Comparison of ENCODE assay signal across 1 cellular context in the genomic region with DNA sequence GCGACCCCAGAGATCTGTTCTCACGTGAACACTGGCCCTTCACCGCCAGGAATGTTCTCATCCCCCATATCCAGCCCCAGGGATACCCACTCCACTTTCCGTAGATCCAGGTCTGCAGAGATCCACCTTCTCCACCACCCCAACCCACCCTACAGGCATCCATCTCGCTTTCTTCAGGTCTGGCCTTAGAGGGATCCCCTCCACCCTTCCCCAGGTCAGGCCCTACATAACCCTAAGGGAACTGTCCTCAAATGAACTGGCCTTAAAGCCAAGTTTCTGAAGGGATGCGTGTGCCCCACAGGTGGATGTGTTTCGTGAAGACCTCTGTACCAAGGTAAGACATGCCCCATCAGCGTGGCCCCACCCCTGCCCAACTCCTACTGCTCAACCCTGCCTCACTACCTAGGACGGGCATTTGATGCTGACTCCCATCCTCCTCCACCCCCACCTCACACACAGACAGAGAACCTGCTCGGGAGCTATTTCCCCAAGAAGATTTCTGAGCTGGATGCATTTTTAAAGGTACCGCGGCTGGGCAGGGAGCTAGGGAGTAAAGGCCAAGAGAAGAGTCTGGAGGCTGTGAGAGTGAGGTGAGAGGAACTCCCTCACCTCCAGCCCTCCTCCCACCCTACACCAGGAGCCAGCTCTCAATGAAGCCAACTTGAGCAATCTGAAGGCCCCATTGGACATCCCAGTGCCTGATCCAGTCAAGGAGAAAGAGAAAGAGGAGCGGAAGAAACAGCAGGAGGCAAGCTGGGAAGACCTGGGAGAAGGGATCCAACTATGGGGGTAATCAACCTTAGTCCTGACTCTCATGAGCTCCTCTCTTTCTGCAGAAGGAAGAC.
TF ChIP-seq lines count a peak whose summit lies in the region.

No MANE protein-coding gene starts in this region.

TF ChIP-seq in endothelial cell of umbilical vein, 7 proteins besides CTCF, POLR2A, EP300 and RAD21:
- TF ChIP-seq GATA2 (IDR thresholded peaks at IDR 0.05; ENCODE audit: insufficient read depth, insufficient read length, low read depth, low read length) (no peak), JUN (IDR thresholded peaks at IDR 0.05; ENCODE audit: borderline replicate concordance, insufficient read depth, insufficient read length, low read depth) (no peak), MYC (IDR thresholded peaks at IDR 0.05; ENCODE audit: low read depth, low read length) (no peak), FOS (IDR thresholded peaks at IDR 0.05; ENCODE audit: borderline replicate concordance, insufficient read depth, low read length) (no peak), EZH2 (IDR thresholded peaks at IDR 0.05; ENCODE audit: borderline replicate concordance, low read depth, low read length, severe bottlenecking) (no peak)
- TF ChIP-seq, protein P1, sequence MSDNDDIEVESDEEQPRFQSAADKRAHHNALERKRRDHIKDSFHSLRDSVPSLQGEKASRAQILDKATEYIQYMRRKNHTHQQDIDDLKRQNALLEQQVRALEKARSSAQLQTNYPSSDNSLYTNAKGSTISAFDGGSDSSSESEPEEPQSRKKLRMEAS (IDR thresholded peaks at IDR 0.05; ENCODE audit: insufficient read depth, insufficient read length), result no peak
